Comparison of ENCODE assay signal across 14 cellular contexts in genomic region chr7:13181221-13181620, GRCh38.
A peak's percentile ranks its signal among the peaks of the same experiment; 100 is the strongest.
DNase-seq lines count a peak whose midpoint lies in the region; ATAC-seq and TF ChIP-seq lines count a peak whose summit lies in the region.
"Had no signal": no experiment of that assay in that cellular context is flagged by ENCODE, and none has a peak within 500 bp of the region (broad histone marks: within the 10 kb centered on the region; RNA-seq: fewer than 3 reads in every experiment).

No MANE protein-coding gene starts in this region.

- H3K36me3 ChIP-seq in A673 (ENCODE audit: insufficient read depth, low read length, poor library complexity, severe bottlenecking) = no peaks in the 10 kb centered on the region
- no peaks in the 10 kb centered on the region for H3K36me3 ChIP-seq in gastroesophageal sphincter
- H3K36me3 ChIP-seq in spleen = no peaks in the 10 kb centered on the region
- H3K36me3 ChIP-seq: uterus had no signal

- POLR2A ChIA-PET in A673 (lab: Charles Lee; ENCODE audit: low non-redundant PET) = no interaction called here

- H3K4me1 ChIP-seq in A673 (ENCODE audit: insufficient read depth, low read length, poor library complexity, severe bottlenecking) (peaks cover 4% of the 10 kb centered on the region), gastroesophageal sphincter (no peaks in the 10 kb centered on the region), spleen (no peaks in the 10 kb centered on the region)
- H3K4me1 ChIP-seq: uterus had no signal

- ATAC-seq in gastroesophageal sphincter = no peak
- ATAC-seq in HG03439 (IDR thresholded peaks at IDR 0.05; ENCODE audit: unreplicated experiment) = no peak
- ATAC-seq in HG03025 (IDR thresholded peaks at IDR 0.05; ENCODE audit: low FRiP score, unreplicated experiment) = no peak
- ATAC-seq: T-helper 17 cell had no signal

- DNase-seq in A673 (ENCODE audit: low spot score) = peak; percentile 44
- peak; percentile 74 for DNase-seq in LHCN-M2 (ENCODE audit: low read depth)
- DNase-seq in NCI-H510A treated with DMSO at 0.1 percent for 48 hours (lab: John Stamatoyannopoulos, UW) = peak; percentile 84
- peak; percentile 10 for DNase-seq in globus pallidus (ENCODE audit: low spot score)
- no peak for DNase-seq in spleen
- DNase-seq: activated CD4-positive, alpha-beta memory T cell treated with anti-CD3 and anti-CD28 coated beads, Interleukin-2, amount 10 ng/mL, durations not matched to agents 7 days and 5 days; activated naive CD4-positive, alpha-beta T cell treated with anti-CD3 and anti-CD28 coated beads, Interleukin-2, amount 10 ng/mL, durations not matched to agents 7 days and 5 days; PC-9; T-helper 17 cell; uterus had no signal

- 13 to 40% methylated on average over 2 of the region's 3 CpGs for WGBS in gastroesophageal sphincter (ENCODE audit: low coverage in 1 of 2), 2 donors
- WGBS in spleen, 5 donors = 66 to 80% (median 71%) methylated on average over 3 of the region's 3 CpGs

- no peak for TF ChIP-seq EP300 in gastroesophageal sphincter (IDR thresholded peaks at IDR 0.05)

- TF ChIP-seq CTCF in A673 (conservative IDR thresholded peaks at IDR 0.05; ENCODE audit: low read depth, low read length) (no peak), gastroesophageal sphincter (IDR thresholded peaks at IDR 0.05) (no peak), spleen (IDR thresholded peaks at IDR 0.05 in 8 of 11, conservative IDR thresholded peaks at IDR 0.05 in 3 of 11) (no peak)

- BruUV-seq in A673 (replicated peaks; lab: Mats Ljungman, UMichigan) = no TSS peak

- TF ChIP-seq POLR2A in gastroesophageal sphincter (IDR thresholded peaks at IDR 0.05) (no peak), spleen (IDR thresholded peaks at IDR 0.05) (no peak)

- peaks cover 39% of the 10 kb centered on the region for H3K27me3 ChIP-seq in A673 (replicated peaks; ENCODE audit: insufficient read depth, low read depth, low read length, poor library complexity)
- H3K27me3 ChIP-seq in gastroesophageal sphincter = no peaks in the 10 kb centered on the region
- H3K27me3 ChIP-seq in spleen (replicated peaks in 1 of 7) = no peaks in the 10 kb centered on the region
- H3K27me3 ChIP-seq: uterus had no signal

- H3K27ac ChIP-seq in A673 (ENCODE audit: low read depth, low read length, poor library complexity, severe bottlenecking) = no peak overlapping the region
- H3K27ac ChIP-seq in gastroesophageal sphincter = no peak overlapping the region
- H3K27ac ChIP-seq in spleen = no peak overlapping the region
- H3K27ac ChIP-seq: HL-60, PC-9, uterus had no signal

- CTCF ChIA-PET in A673 (lab: Charles Lee) = no interaction called here

- H3K4me3 ChIP-seq in A673 (ENCODE audit: low read depth, low read length, poor library complexity, severe bottlenecking) = no peak overlapping the region
- no peak overlapping the region for H3K4me3 ChIP-seq in gastroesophageal sphincter
- no peak overlapping the region for H3K4me3 ChIP-seq in spleen
- H3K4me3 ChIP-seq: PC-9, uterus had no signal

- intact Hi-C loops in A673 (cut with micrococcal nuclease; ENCODE audit: unreplicated experiment) = no loop called here
- intact Hi-C loops in spleen (cut with DNase I; ENCODE audit: low total_unique reads) = no loop called here

- H3K9me3 ChIP-seq in A673 (ENCODE audit: low read depth, low read length, poor library complexity, severe bottlenecking) = no peaks in the 10 kb centered on the region
- no peaks in the 10 kb centered on the region for H3K9me3 ChIP-seq in gastroesophageal sphincter
- no peaks in the 10 kb centered on the region for H3K9me3 ChIP-seq in spleen
- H3K9me3 ChIP-seq: uterus had no signal
